ENCODE assay signal across 13 cellular contexts in genomic region chr13:24616514-24616913, GRCh38.
A peak's percentile ranks its signal among the peaks of the same experiment; 100 is the strongest.
DNase-seq lines count a peak whose midpoint lies in the region; ATAC-seq lines count a peak whose summit lies in the region.
"Had no signal": no experiment of that assay in that cellular context is flagged by ENCODE, and none has a peak within 500 bp of the region (broad histone marks: within the 10 kb centered on the region; RNA-seq: fewer than 3 reads in every experiment).

No MANE protein-coding gene starts in this region.

- no peak overlapping the region for H3K4me3 Mint-ChIP-seq in activated naive CD8-positive, alpha-beta T cell treated with anti-CD3 and anti-CD28 coated beads, Interleukin-2, amount 10 ng/mL, durations not matched to agents 7 days and 5 days
- H3K4me3 Mint-ChIP-seq in activated naive CD8-positive, alpha-beta T cell treated with anti-CD3 and anti-CD28 coated beads, Interleukin-2, amount 50 U/mL, for 24 hours: no peak overlapping the region
- H3K4me3 Mint-ChIP-seq in immature natural killer cell: no peak overlapping the region

- POLR2A ChIA-PET in activated naive CD8-positive, alpha-beta T cell treated with anti-CD3 and anti-CD28 coated beads, Interleukin-2, amount 10 ng/mL, durations not matched to agents 7 days and 5 days (lab: Charles Lee): interaction anchor here (0.7 kb wide), 1 partner anchor 10 kb away, joined by 6 read pairs; no protein-coding TSS in a partner anchor

- peak overlapping the region; percentile 17 for H3K27ac Mint-ChIP-seq in activated naive CD8-positive, alpha-beta T cell treated with anti-CD3 and anti-CD28 coated beads, Interleukin-2, amount 10 ng/mL, durations not matched to agents 7 days and 5 days
- no peak overlapping the region for H3K27ac Mint-ChIP-seq in activated naive CD8-positive, alpha-beta T cell treated with anti-CD3 and anti-CD28 coated beads, Interleukin-2, amount 50 U/mL, for 24 hours
- peak overlapping the region; percentile 79 to 100 (median 94) for H3K27ac Mint-ChIP-seq in immature natural killer cell

- no peak for DNase-seq in activated naive CD8-positive, alpha-beta T cell treated with anti-CD3 and anti-CD28 coated beads, Interleukin-2, amount 10 ng/mL, durations not matched to agents 7 days and 5 days
- DNase-seq in activated naive CD8-positive, alpha-beta T cell treated with anti-CD3 and anti-CD28 coated beads, Interleukin-2, amount 50 U/mL, for 24 hours: no peak
- DNase-seq in D341Med (ENCODE audit: low spot score) (peak; percentile 4), immature natural killer cell (no peak), RKO (ENCODE audit: low spot score) (no peak), middle frontal gyrus (ENCODE audit: extremely low spot score, low spot score) (no peak), dermis blood vessel endothelial cell (no peak)
- DNase-seq: BE2C, DMS 273 treated with DMSO at 0.1 percent for 48 hours, DMS79, GM23248 had no signal

- no peaks in the 10 kb centered on the region for H3K9me3 Mint-ChIP-seq in activated naive CD8-positive, alpha-beta T cell treated with anti-CD3 and anti-CD28 coated beads, Interleukin-2, amount 10 ng/mL, durations not matched to agents 7 days and 5 days
- no peaks in the 10 kb centered on the region for H3K9me3 Mint-ChIP-seq in activated naive CD8-positive, alpha-beta T cell treated with anti-CD3 and anti-CD28 coated beads, Interleukin-2, amount 50 U/mL, for 24 hours
- no peaks in the 10 kb centered on the region for H3K9me3 Mint-ChIP-seq in immature natural killer cell

- ATAC-seq in activated naive CD8-positive, alpha-beta T cell treated with anti-CD3 and anti-CD28 coated beads, Interleukin-2, amount 10 ng/mL, durations not matched to agents 7 days and 5 days (ENCODE audit: low read depth): no peak
- no peak for ATAC-seq in activated naive CD8-positive, alpha-beta T cell treated with anti-CD3 and anti-CD28 coated beads, Interleukin-2, amount 50 U/mL, for 24 hours
- ATAC-seq: HCT116, HepG2 had no signal

- H3K4me1 Mint-ChIP-seq in activated naive CD8-positive, alpha-beta T cell treated with anti-CD3 and anti-CD28 coated beads, Interleukin-2, amount 10 ng/mL, durations not matched to agents 7 days and 5 days: peaks cover 29% of the 10 kb centered on the region
- peaks cover 45% of the 10 kb centered on the region for H3K4me1 Mint-ChIP-seq in activated naive CD8-positive, alpha-beta T cell treated with anti-CD3 and anti-CD28 coated beads, Interleukin-2, amount 50 U/mL, for 24 hours
- peaks cover 47 to 49% of the 10 kb centered on the region in 2 donors for H3K4me1 Mint-ChIP-seq in immature natural killer cell

- no peaks in the 10 kb centered on the region for H3K27me3 Mint-ChIP-seq in activated naive CD8-positive, alpha-beta T cell treated with anti-CD3 and anti-CD28 coated beads, Interleukin-2, amount 10 ng/mL, durations not matched to agents 7 days and 5 days
- no peaks in the 10 kb centered on the region for H3K27me3 Mint-ChIP-seq in activated naive CD8-positive, alpha-beta T cell treated with anti-CD3 and anti-CD28 coated beads, Interleukin-2, amount 50 U/mL, for 24 hours
- H3K27me3 Mint-ChIP-seq in immature natural killer cell (ENCODE audit: low read depth in 3 of 3): peaks cover 14 to 22% (median 15%) of the 10 kb centered on the region in 3 donors

- no peaks in the 10 kb centered on the region for H3K36me3 Mint-ChIP-seq in activated naive CD8-positive, alpha-beta T cell treated with anti-CD3 and anti-CD28 coated beads, Interleukin-2, amount 10 ng/mL, durations not matched to agents 7 days and 5 days
- no peaks in the 10 kb centered on the region for H3K36me3 Mint-ChIP-seq in activated naive CD8-positive, alpha-beta T cell treated with anti-CD3 and anti-CD28 coated beads, Interleukin-2, amount 50 U/mL, for 24 hours (ENCODE audit: low read depth)
- no peaks in the 10 kb centered on the region for H3K36me3 Mint-ChIP-seq in immature natural killer cell
